Comparison of ENCODE assay signal across 28 cellular contexts in the genomic region with DNA sequence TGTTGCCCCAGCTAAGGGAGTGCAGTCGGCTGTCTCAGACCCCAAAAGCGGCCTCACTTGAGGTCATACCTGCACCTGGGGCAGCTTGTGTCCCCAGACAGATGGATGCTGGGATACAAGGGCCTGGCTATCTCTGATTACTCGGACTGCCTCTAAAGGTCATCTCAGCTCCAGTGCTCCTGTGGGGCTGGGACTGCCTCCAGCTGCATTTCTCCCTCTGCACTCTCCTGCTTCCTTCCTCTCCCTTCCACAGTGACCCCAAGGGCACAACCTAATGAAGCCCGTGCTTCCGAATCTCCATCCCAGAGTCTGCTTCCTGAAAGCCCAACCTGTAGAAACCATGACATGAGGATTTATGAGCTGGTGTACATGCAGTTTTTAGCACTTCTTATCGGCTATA. TPM values are rescaled to one million over a fixed set of nuclear protein-coding genes. Genes with fewer than 3 reads are reported as not detected.
A peak's percentile ranks its signal among the peaks of the same experiment; 100 is the strongest.
DNase-seq lines count a peak whose midpoint lies in the region; ATAC-seq, FAIRE-seq and TF ChIP-seq lines count a peak whose summit lies in the region.
"Had no signal": no experiment of that assay in that cellular context is flagged by ENCODE, and none has a peak within 500 bp of the region (broad histone marks: within the 10 kb centered on the region; RNA-seq: fewer than 3 reads in every experiment).

No MANE protein-coding gene starts in this region.

- H3K27me3 Mint-ChIP-seq in natural killer cell treated with Interleukin-12 subunit alpha and Interleukin-12 subunit beta and Interleukin-15 and Interleukin-18, amount 100 ng/mL, for 72 hours = peaks cover 7 to 9% of the 10 kb centered on the region in 2 donors
- H3K27me3 Mint-ChIP-seq in natural killer cell (ENCODE audit: low read depth in 2 of 2) = peaks cover 4 to 17% of the 10 kb centered on the region in 2 donors
- H3K27me3 Mint-ChIP-seq in nephron progenitor cell (ENCODE audit: low read depth, poor library complexity) = peaks cover 13% of the 10 kb centered on the region
- H3K27me3 Mint-ChIP-seq in activated naive CD8-positive, alpha-beta T cell treated with anti-CD3 and anti-CD28 coated beads, Interleukin-2, amount 50 U/mL, for 24 hours = peaks cover 4% of the 10 kb centered on the region
- peaks cover 29% of the 10 kb centered on the region for H3K27me3 Mint-ChIP-seq in activated T-helper 2 cell treated with anti-CD3 and anti-CD28 coated beads, Interferon-gamma antibody, Interleukin-2, Interleukin-4, amounts not matched to agents 10 μg/mL and 5 μg/mL and 100 μg/mL, durations not matched to agents 14 hours and 24 hours and 36 hours (ENCODE audit: low read depth)

- H3K4me3 ChIP-seq in endothelial cell of umbilical vein (replicated peaks in 1 of 3; ENCODE audit: insufficient read depth in 1 of 3, low read depth in 1 of 3, low read length in 3 of 3) = no peak overlapping the region
- H3K4me3 ChIP-seq: BLaER1 treated with 17β-estradiol and CSF1 and Interleukin-3, amounts not matched to agents 10 nM and 100 nM; GM23248; MG63; SK-N-MC had no signal

- no peak for TF ChIP-seq CTCF in natural killer cell (IDR thresholded peaks at IDR 0.05)
- no peak for TF ChIP-seq CTCF in endothelial cell of umbilical vein (IDR thresholded peaks at IDR 0.05; ENCODE audit: extremely low read depth in 1 of 2, insufficient read depth in 1 of 2, low read depth in 1 of 2, low read length in 2 of 2)
- TF ChIP-seq CTCF in nephron progenitor cell (IDR thresholded peaks at IDR 0.05) = no peak

- no peak for ATAC-seq in natural killer cell treated with Interleukin-12 subunit alpha and Interleukin-12 subunit beta and Interleukin-15 and Interleukin-18, amount 100 ng/mL, for 72 hours
- no peak for ATAC-seq in natural killer cell
- no peak for ATAC-seq in activated naive CD8-positive, alpha-beta T cell treated with anti-CD3 and anti-CD28 coated beads, Interleukin-2, amount 50 U/mL, for 24 hours
- no peak for ATAC-seq in HG03565 (IDR thresholded peaks at IDR 0.05; ENCODE audit: unreplicated experiment)
- ATAC-seq: CD8-positive, alpha-beta T cell had no signal

- no peak for TF ChIP-seq POLR2A in endothelial cell of umbilical vein (IDR thresholded peaks at IDR 0.05; ENCODE audit: low read depth, low read length)

- no peaks in the 10 kb centered on the region for H3K36me3 Mint-ChIP-seq in natural killer cell treated with Interleukin-12 subunit alpha and Interleukin-12 subunit beta and Interleukin-15 and Interleukin-18, amount 100 ng/mL, for 72 hours
- H3K36me3 Mint-ChIP-seq in natural killer cell = no peaks in the 10 kb centered on the region
- H3K36me3 Mint-ChIP-seq in nephron progenitor cell (ENCODE audit: low read depth) = no peaks in the 10 kb centered on the region
- no peaks in the 10 kb centered on the region for H3K36me3 Mint-ChIP-seq in activated naive CD8-positive, alpha-beta T cell treated with anti-CD3 and anti-CD28 coated beads, Interleukin-2, amount 50 U/mL, for 24 hours (ENCODE audit: low read depth)
- H3K36me3 Mint-ChIP-seq in activated T-helper 2 cell treated with anti-CD3 and anti-CD28 coated beads, Interferon-gamma antibody, Interleukin-2, Interleukin-4, amounts not matched to agents 10 μg/mL and 5 μg/mL and 100 μg/mL, durations not matched to agents 14 hours and 24 hours and 36 hours (ENCODE audit: low read depth) = no peaks in the 10 kb centered on the region
- H3K36me3 Mint-ChIP-seq: CD8-positive, alpha-beta T cell; IgD-negative memory B cell had no signal

- no TSS peak for BruUV-seq in endothelial cell of umbilical vein (replicated peaks; lab: Mats Ljungman, UMichigan)

- H3K4me1 ChIP-seq in endothelial cell of umbilical vein (ENCODE audit: control insufficient read depth, extremely low read depth, insufficient read depth, low read length) = peaks cover 3% of the 10 kb centered on the region

- no peak for DNase-seq in natural killer cell treated with Interleukin-12 subunit alpha and Interleukin-12 subunit beta and Interleukin-15 and Interleukin-18, amount 100 ng/mL, for 72 hours (ENCODE audit: low spot score)
- DNase-seq in natural killer cell (no peak), endothelial cell of umbilical vein (ENCODE audit: low read depth, low spot score) (peak; percentile 51), nephron progenitor cell (no peak), posterior cingulate gyrus (no peak)
- DNase-seq in activated naive CD8-positive, alpha-beta T cell treated with anti-CD3 and anti-CD28 coated beads, Interleukin-2, amount 50 U/mL, for 24 hours = no peak
- DNase-seq in activated T-helper 2 cell treated with anti-CD3 and anti-CD28 coated beads, Interferon-gamma antibody, Interleukin-2, Interleukin-4, amounts not matched to agents 10 μg/mL and 5 μg/mL and 100 μg/mL, durations not matched to agents 14 hours and 24 hours and 36 hours (ENCODE audit: low spot score) = no peak
- DNase-seq: 8988T; CD8-positive, alpha-beta T cell; DMS153; GM23248; H9; MG63; NCI-H1417; NCI-H1694 treated with DMSO at 0.1 percent for 48 hours; NCI-H2081 treated with DMSO at 0.1 percent for 48 hours; NCI-H2171 treated with DMSO at 0.1 percent for 48 hours; NCI-H446 treated with DMSO at 0.1 percent for 48 hours; NCI-H526 treated with DMSO at 0.1 percent for 48 hours; RPMI8226; SHP77 treated with DMSO at 0.1 percent for 48 hours had no signal

- intact Hi-C loops in natural killer cell (cut with micrococcal nuclease) (no loop called here), endothelial cell of umbilical vein (cut with micrococcal nuclease) (no loop called here), posterior cingulate gyrus (cut with DNase I) (no loop called here)
- intact Hi-C loops in activated T-helper 2 cell treated with anti-CD3 and anti-CD28 coated beads, Interferon-gamma antibody, Interleukin-2, Interleukin-4, amounts not matched to agents 10 μg/mL and 5 μg/mL and 100 μg/mL, durations not matched to agents 14 hours and 24 hours and 36 hours (cut with micrococcal nuclease) = no loop called here

- H3K4me2 ChIP-seq in endothelial cell of umbilical vein (ENCODE audit: insufficient read depth, low read length) = no peak overlapping the region
- H3K4me2 ChIP-seq: BLaER1 treated with 17β-estradiol and CSF1 and Interleukin-3, amounts not matched to agents 10 nM and 100 nM had no signal

- H3K4me1 Mint-ChIP-seq in natural killer cell treated with Interleukin-12 subunit alpha and Interleukin-12 subunit beta and Interleukin-15 and Interleukin-18, amount 100 ng/mL, for 72 hours (ENCODE audit: low read depth in 2 of 2) = peaks cover 11 to 23% of the 10 kb centered on the region in 2 donors
- H3K4me1 Mint-ChIP-seq in natural killer cell (no peaks in the 10 kb centered on the region), nephron progenitor cell (peaks cover 5% of the 10 kb centered on the region)
- peaks cover 9% of the 10 kb centered on the region for H3K4me1 Mint-ChIP-seq in activated naive CD8-positive, alpha-beta T cell treated with anti-CD3 and anti-CD28 coated beads, Interleukin-2, amount 50 U/mL, for 24 hours
- peaks cover 9% of the 10 kb centered on the region for H3K4me1 Mint-ChIP-seq in activated T-helper 2 cell treated with anti-CD3 and anti-CD28 coated beads, Interferon-gamma antibody, Interleukin-2, Interleukin-4, amounts not matched to agents 10 μg/mL and 5 μg/mL and 100 μg/mL, durations not matched to agents 14 hours and 24 hours and 36 hours (ENCODE audit: low read depth)

- peak overlapping the region; percentile 64 for H3K4me3 Mint-ChIP-seq in natural killer cell treated with Interleukin-12 subunit alpha and Interleukin-12 subunit beta and Interleukin-15 and Interleukin-18, amount 100 ng/mL, for 72 hours
- H3K4me3 Mint-ChIP-seq in natural killer cell (no peak overlapping the region), nephron progenitor cell (no peak overlapping the region)
- no peak overlapping the region for H3K4me3 Mint-ChIP-seq in activated naive CD8-positive, alpha-beta T cell treated with anti-CD3 and anti-CD28 coated beads, Interleukin-2, amount 50 U/mL, for 24 hours
- H3K4me3 Mint-ChIP-seq in activated T-helper 2 cell treated with anti-CD3 and anti-CD28 coated beads, Interferon-gamma antibody, Interleukin-2, Interleukin-4, amounts not matched to agents 10 μg/mL and 5 μg/mL and 100 μg/mL, durations not matched to agents 14 hours and 24 hours and 36 hours (ENCODE audit: low read depth) = no peak overlapping the region
- H3K4me3 Mint-ChIP-seq: CD8-positive, alpha-beta T cell; H9; IgD-negative memory B cell had no signal

- no peak overlapping the region for H2AFZ ChIP-seq in endothelial cell of umbilical vein (ENCODE audit: low read depth, low read length)
- H2AFZ ChIP-seq: GM23248 had no signal

- no peaks in the 10 kb centered on the region for H3K36me3 ChIP-seq in endothelial cell of umbilical vein (ENCODE audit: control insufficient read depth in 2 of 2, extremely low read depth in 1 of 2, insufficient read depth in 2 of 2, low read length in 2 of 2)
- H3K36me3 ChIP-seq: BLaER1 treated with 17β-estradiol and CSF1 and Interleukin-3, amounts not matched to agents 10 nM and 100 nM; MG63 had no signal

- H3K27ac ChIP-seq in endothelial cell of umbilical vein (ENCODE audit: insufficient read depth, low read depth, low read length) = no peak overlapping the region
- H3K27ac ChIP-seq: BLaER1 treated with 17β-estradiol and CSF1 and Interleukin-3, amounts not matched to agents 10 nM and 100 nM; GM23248; SK-N-MC had no signal

- CTCF ChIA-PET in endothelial cell of umbilical vein (lab: Charles Lee) = interaction anchor here (0.6 to 3.0 kb wide), 7 partner anchors 9 to 101 kb away, joined by 3 to 13 read pairs (median 5); no protein-coding TSS in a partner anchor

- H3K27ac Mint-ChIP-seq in natural killer cell treated with Interleukin-12 subunit alpha and Interleukin-12 subunit beta and Interleukin-15 and Interleukin-18, amount 100 ng/mL, for 72 hours = no peak overlapping the region
- H3K27ac Mint-ChIP-seq in natural killer cell = no peak overlapping the region
- H3K27ac Mint-ChIP-seq in nephron progenitor cell = peak overlapping the region; percentile 10
- H3K27ac Mint-ChIP-seq in activated naive CD8-positive, alpha-beta T cell treated with anti-CD3 and anti-CD28 coated beads, Interleukin-2, amount 50 U/mL, for 24 hours = no peak overlapping the region
- no peak overlapping the region for H3K27ac Mint-ChIP-seq in activated T-helper 2 cell treated with anti-CD3 and anti-CD28 coated beads, Interferon-gamma antibody, Interleukin-2, Interleukin-4, amounts not matched to agents 10 μg/mL and 5 μg/mL and 100 μg/mL, durations not matched to agents 14 hours and 24 hours and 36 hours
- H3K27ac Mint-ChIP-seq: CD8-positive, alpha-beta T cell; H9; IgD-negative memory B cell had no signal

- H3K79me2 ChIP-seq in endothelial cell of umbilical vein (ENCODE audit: control insufficient read depth, insufficient read depth, low read length) = no peaks in the 10 kb centered on the region

- dilution Hi-C loops in endothelial cell of umbilical vein (cut with MboI; ENCODE audit: extremely low pct_ligation_motif_present, low sequenced_read_pairs) = no loop called here

- no peaks in the 10 kb centered on the region for H3K9me3 Mint-ChIP-seq in natural killer cell treated with Interleukin-12 subunit alpha and Interleukin-12 subunit beta and Interleukin-15 and Interleukin-18, amount 100 ng/mL, for 72 hours
- no peaks in the 10 kb centered on the region for H3K9me3 Mint-ChIP-seq in natural killer cell
- no peaks in the 10 kb centered on the region for H3K9me3 Mint-ChIP-seq in nephron progenitor cell
- H3K9me3 Mint-ChIP-seq in activated naive CD8-positive, alpha-beta T cell treated with anti-CD3 and anti-CD28 coated beads, Interleukin-2, amount 50 U/mL, for 24 hours = no peaks in the 10 kb centered on the region
- H3K9me3 Mint-ChIP-seq in activated T-helper 2 cell treated with anti-CD3 and anti-CD28 coated beads, Interferon-gamma antibody, Interleukin-2, Interleukin-4, amounts not matched to agents 10 μg/mL and 5 μg/mL and 100 μg/mL, durations not matched to agents 14 hours and 24 hours and 36 hours = no peaks in the 10 kb centered on the region
- H3K9me3 Mint-ChIP-seq: CD8-positive, alpha-beta T cell; H9 had no signal

- no peaks in the 10 kb centered on the region for H3K9me1 ChIP-seq in endothelial cell of umbilical vein (replicated peaks; ENCODE audit: control insufficient read depth, extremely low read depth, insufficient read depth, low read length)

- FAIRE-seq in endothelial cell of umbilical vein (lab: Jason Lieb, UNC) = no peak
- FAIRE-seq: GM12891 had no signal

- no peaks in the 10 kb centered on the region for H3K27me3 ChIP-seq in endothelial cell of umbilical vein (ENCODE audit: control insufficient read depth in 2 of 2, insufficient read depth in 2 of 2, low read length in 2 of 2)
- H3K27me3 ChIP-seq: MG63 had no signal

- H3K9me3 ChIP-seq in endothelial cell of umbilical vein (replicated peaks; ENCODE audit: control insufficient read depth, insufficient read depth, low read length) = no peaks in the 10 kb centered on the region
- H3K9me3 ChIP-seq: BLaER1 treated with 17β-estradiol and CSF1 and Interleukin-3, amounts not matched to agents 10 nM and 100 nM; MG63 had no signal

- no peak overlapping the region for H3K9ac ChIP-seq in endothelial cell of umbilical vein (replicated peaks; ENCODE audit: extremely low read depth, insufficient read depth, low read length)
- H3K9ac ChIP-seq: BLaER1 treated with 17β-estradiol and CSF1 and Interleukin-3, amounts not matched to agents 10 nM and 100 nM; GM23248 had no signal

- POLR2A ChIA-PET in endothelial cell of umbilical vein (lab: Charles Lee) = no interaction called here

- no peaks in the 10 kb centered on the region for H4K20me1 ChIP-seq in endothelial cell of umbilical vein (replicated peaks; ENCODE audit: control insufficient read depth, extremely low read depth, insufficient read depth, low read length)

RNA-seq across cellular contexts. Expression of a gene that starts 22.8 kb away (rescaled TPM):
- total RNA-seq in natural killer cell treated with Interleukin-12 subunit alpha and Interleukin-12 subunit beta and Interleukin-15 and Interleukin-18, amount 100 ng/mL, for 72 hours = under 1 TPM in 1 of 2 donors, not detected in 1; 0.31 TPM
- total RNA-seq in natural killer cell (not detected), endothelial cell of umbilical vein (not detected in 2 replicates)
- polyA plus RNA-seq in endothelial cell of umbilical vein = not detected in 2 replicates
- polyA plus RNA-seq in endothelial cell of umbilical vein (2011; cell fraction: cytosol; rRNA removed) = not detected in 2 replicates
- not detected in 2 replicates for polyA plus RNA-seq in endothelial cell of umbilical vein (2011; cell fraction: nucleus; rRNA removed)
- polyA plus RNA-seq in endothelial cell of umbilical vein (2012) = not detected in 2 replicates
- not detected in 2 replicates for polyA minus RNA-seq in endothelial cell of umbilical vein
- not detected for polyA minus RNA-seq in endothelial cell of umbilical vein (2011; cell fraction: cytosol; rRNA and poly(A)+ RNA removed)
- polyA minus RNA-seq in endothelial cell of umbilical vein (2011; cell fraction: nucleus; rRNA and poly(A)+ RNA removed) = not detected in 2 replicates
- not detected in 2 replicates for total RNA-seq in activated T-helper 2 cell treated with anti-CD3 and anti-CD28 coated beads, Interferon-gamma antibody, Interleukin-2, Interleukin-4, amounts not matched to agents 10 μg/mL and 5 μg/mL and 100 μg/mL, durations not matched to agents 14 hours and 24 hours and 36 hours
- total RNA-seq: CD8-positive, alpha-beta T cell; G401; GM23248; H9; LHCN-M2 had no signal
- polyA plus RNA-seq: GM23248, IgD-negative memory B cell had no signal

RNA-seq across cellular contexts. Expression of a gene that starts 59.9 kb away (rescaled TPM):
- total RNA-seq in natural killer cell treated with Interleukin-12 subunit alpha and Interleukin-12 subunit beta and Interleukin-15 and Interleukin-18, amount 100 ng/mL, for 72 hours = under 1 TPM; 0.70 to 0.78 TPM
- total RNA-seq in natural killer cell (under 1 TPM; 0.43 to 0.59 (median 0.43) TPM), endothelial cell of umbilical vein (0.30 and 1.6 TPM in 2 replicates)
- 0.03 and 0.08 TPM in 2 replicates for polyA plus RNA-seq in endothelial cell of umbilical vein
- 0.03 and 0.04 TPM in 2 replicates for polyA plus RNA-seq in endothelial cell of umbilical vein (2011; cell fraction: cytosol; rRNA removed)
- 0.69 and 0.75 TPM in 2 replicates for polyA plus RNA-seq in endothelial cell of umbilical vein (2011; cell fraction: nucleus; rRNA removed)
- 0.13 and 0.25 TPM in 2 replicates for polyA plus RNA-seq in endothelial cell of umbilical vein (2012)
- polyA minus RNA-seq in endothelial cell of umbilical vein = 0.13 TPM in 1 of 2 replicates, not detected in the other
- polyA minus RNA-seq in endothelial cell of umbilical vein (2011; cell fraction: cytosol; rRNA and poly(A)+ RNA removed) = not detected
- polyA minus RNA-seq in endothelial cell of umbilical vein (2011; cell fraction: nucleus; rRNA and poly(A)+ RNA removed) = 0.19 and 0.24 TPM in 2 replicates
- total RNA-seq in activated T-helper 2 cell treated with anti-CD3 and anti-CD28 coated beads, Interferon-gamma antibody, Interleukin-2, Interleukin-4, amounts not matched to agents 10 μg/mL and 5 μg/mL and 100 μg/mL, durations not matched to agents 14 hours and 24 hours and 36 hours = 1.2 and 1.4 TPM in 2 replicates
- total RNA-seq: G401 had no signal
- polyA plus RNA-seq: IgD-negative memory B cell had no signal
